In the genomic region with DNA sequence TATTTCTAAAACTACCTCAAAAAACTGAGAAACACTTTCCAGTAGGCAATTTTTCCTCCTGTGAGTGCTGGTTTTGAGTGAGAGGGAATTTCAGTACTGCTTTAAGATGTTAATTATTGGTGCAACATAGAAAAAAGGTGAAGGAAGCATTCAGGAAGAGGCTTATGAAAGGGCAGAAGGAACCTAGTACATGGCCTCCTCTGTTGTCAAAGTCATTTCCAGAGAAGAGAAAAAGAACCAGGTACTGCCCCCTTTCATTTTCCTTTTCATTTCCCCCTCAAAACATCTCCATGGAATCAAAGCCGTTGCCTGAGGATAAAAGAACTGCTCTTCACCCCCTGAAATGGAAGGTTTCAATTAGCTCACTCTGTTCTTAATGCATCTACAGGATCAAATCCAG, we compare ENCODE assay signal across 14 cellular contexts. TPM values are rescaled to one million over a fixed set of nuclear protein-coding genes. Genes with fewer than 3 reads are reported as not detected.
A peak's percentile ranks its signal among the peaks of the same experiment; 100 is the strongest.
DNase-seq lines count a peak whose midpoint lies in the region; ATAC-seq, FAIRE-seq and TF ChIP-seq lines count a peak whose summit lies in the region.
"Had no signal": no experiment of that assay in that cellular context is flagged by ENCODE, and none has a peak within 500 bp of the region (broad histone marks: within the 10 kb centered on the region; RNA-seq: fewer than 3 reads in every experiment).

No MANE protein-coding gene starts in this region.

- peak; percentile 53 for ATAC-seq in GM19351 (IDR thresholded peaks at IDR 0.05; ENCODE audit: unreplicated experiment)
- no peak for ATAC-seq in K562
- no peak for ATAC-seq in GM18873 (IDR thresholded peaks at IDR 0.05; ENCODE audit: low FRiP score, unreplicated experiment)
- ATAC-seq: CD8-positive, alpha-beta T cell; effector memory CD8-positive, alpha-beta T cell had no signal

- H3K9me3 ChIP-seq in GM23248 (ENCODE audit: low read depth): no peaks in the 10 kb centered on the region
- no peaks in the 10 kb centered on the region for H3K9me3 ChIP-seq in K562 (replicated peaks; ENCODE audit: control insufficient read depth, insufficient read depth, low read depth, low read length)
- H3K9me3 ChIP-seq in prostate gland: no peaks in the 10 kb centered on the region
- H3K9me3 ChIP-seq: pancreas had no signal

- H3K4me1 ChIP-seq in GM23248 (ENCODE audit: insufficient read depth): peaks cover 59% of the 10 kb centered on the region
- peaks cover 17 to 29% of the 10 kb centered on the region in 2 experiments; a peak in 4 of 5 replicates for H3K4me1 ChIP-seq in K562 (replicated peaks in 1 of 2; ENCODE audit: control insufficient read depth in 2 of 2, insufficient read depth in 2 of 2, low read length in 2 of 2)
- no peaks in the 10 kb centered on the region for H3K4me1 ChIP-seq in prostate gland (replicated peaks)
- H3K4me1 ChIP-seq: pancreas had no signal

- no peaks in the 10 kb centered on the region for H3K9me1 ChIP-seq in K562 (ENCODE audit: control insufficient read depth, insufficient read depth, low read length)

- no peaks in the 10 kb centered on the region for H4K20me1 ChIP-seq in GM23248 (ENCODE audit: insufficient read depth)
- H4K20me1 ChIP-seq in K562 (replicated peaks; ENCODE audit: control insufficient read depth, insufficient read depth, low read length): no peaks in the 10 kb centered on the region

- H3K27me3 ChIP-seq in GM23248 (replicated peaks; ENCODE audit: insufficient read depth): no peaks in the 10 kb centered on the region
- H3K27me3 ChIP-seq in K562 (ENCODE audit: control insufficient read depth in 2 of 2, insufficient read depth in 2 of 2, low read length in 2 of 2): no peaks in the 10 kb centered on the region
- H3K27me3 ChIP-seq in prostate gland (replicated peaks; ENCODE audit: insufficient read depth): no peaks in the 10 kb centered on the region
- H3K27me3 ChIP-seq: pancreas had no signal

- H3K27ac ChIP-seq in GM23248 (peak overlapping the region; percentile 52), K562 (ENCODE audit: extremely low read depth, low read depth, low read length) (no peak overlapping the region; the same call in 2 of the 3 replicates), prostate gland (peak overlapping the region; percentile 15 to 25)

- no peak overlapping the region for H3K4me2 ChIP-seq in GM23248 (ENCODE audit: unreplicated experiment)
- no peak overlapping the region for H3K4me2 ChIP-seq in K562 (ENCODE audit: insufficient read depth, low read length)

- POLR2A ChIA-PET in K562 (lab: Yijun Ruan, JAX): interaction anchor here (1.0 to 1.6 kb wide), 3 partner anchors 9 to 29 kb away, joined by 3 to 8 read pairs (median 3); no protein-coding TSS in a partner anchor

- in situ Hi-C loops in GM23248 (cut with MboI) (no loop called here), K562 (cut with MboI) (no loop called here)

- CTCF ChIA-PET in K562 (lab: Yijun Ruan, JAX; ENCODE audit: low intra/inter-chr PET ratio): no interaction called here

- H3K9me2 ChIP-seq in GM23248 (ENCODE audit: insufficient read depth): no peaks in the 10 kb centered on the region

- no peak for TF ChIP-seq RAD21 in K562 (CRISPR knock-in tag; conservative IDR thresholded peaks at IDR 0.05 in 1 of 2, IDR thresholded peaks at IDR 0.05 in 1 of 2)

- TF ChIP-seq POLR2A in K562 (conservative IDR thresholded peaks at IDR 0.05): no peak
- no peak for TF ChIP-seq POLR2A in prostate gland (IDR thresholded peaks at IDR 0.05)

- no peak overlapping the region for H3K4me3 ChIP-seq in GM23248
- H3K4me3 ChIP-seq in K562: no peak overlapping the region
- no peak overlapping the region for H3K4me3 ChIP-seq in prostate gland
- H3K4me3 ChIP-seq: pancreas had no signal

- intact Hi-C loops in K562 (cut with micrococcal nuclease): no loop called here
- intact Hi-C loops in prostate gland (cut with DNase I): no loop called here
- intact Hi-C loops in posterior vena cava (cut with DNase I): no loop called here

- no peak for DNase-seq in GM23248
- no peak for DNase-seq in K562 (ENCODE audit: extremely low read depth in 1 of 4, low spot score in 3 of 4)
- no peak for DNase-seq in prostate gland (ENCODE audit: low spot score)
- DNase-seq in NCI-H1092 treated with DMSO at 0.1 percent for 48 hours (lab: John Stamatoyannopoulos, UW): no peak
- no peak for DNase-seq in posterior vena cava (ENCODE audit: low spot score)
- DNase-seq in NCI-H2029 treated with DMSO at 0.1 percent for 48 hours (lab: John Stamatoyannopoulos, UW): no peak
- DNase-seq: activated CD8-positive, alpha-beta memory T cell treated with anti-CD3 and anti-CD28 coated beads, Interleukin-2, amount 50 U/mL, for 48 hours; CD8-positive, alpha-beta T cell; effector memory CD8-positive, alpha-beta T cell; pancreas had no signal

- WGBS in GM23248 (ENCODE audit: low coverage in 1 of 2, low lambda C conversion rate in 2 of 2, missing lambda C conversion rate in 2 of 2), 2 experiments: 19 to 24% methylated on average over 1 of the region's 1 CpG
- 100% methylated on average over 1 of the region's 1 CpG for WGBS in K562 (ENCODE audit: insufficient coverage, low coverage, missing lambda C conversion rate)
- 64% methylated on average over 1 of the region's 1 CpG for WGBS in prostate gland

- no peak overlapping the region for H3K9ac ChIP-seq in GM23248
- H3K9ac ChIP-seq in K562 (ENCODE audit: insufficient read depth in 1 of 2, low read depth in 2 of 2, low read length in 2 of 2): no peak overlapping the region

- TF ChIP-seq CTCF in K562 (IDR thresholded peaks at IDR 0.05 in 2 of 3, conservative IDR thresholded peaks at IDR 0.05 in 1 of 3; ENCODE audit: insufficient read depth in 2 of 3, low read depth in 1 of 3, low read length in 3 of 3) (no peak), prostate gland (IDR thresholded peaks at IDR 0.05) (no peak)

- FAIRE-seq in K562 (lab: Jason Lieb, UNC): no peak
- FAIRE-seq: pancreas, TTC549 had no signal

- H3K79me2 ChIP-seq in GM23248 (ENCODE audit: insufficient read depth): no peaks in the 10 kb centered on the region
- no peaks in the 10 kb centered on the region for H3K79me2 ChIP-seq in K562 (ENCODE audit: control insufficient read depth, insufficient read depth, low read length)

- no peak overlapping the region for H2AFZ ChIP-seq in GM23248
- no peak overlapping the region for H2AFZ ChIP-seq in K562 (ENCODE audit: low read depth, low read length)

- 0 out of 2 replicates have a peak, but pooled peaks cover 6% of the 10 kb centered on the region for H3K36me3 ChIP-seq in GM23248 (ENCODE audit: low read depth)
- peaks cover 51% of the 10 kb centered on the region for H3K36me3 ChIP-seq in K562 (ENCODE audit: control insufficient read depth, insufficient read depth, low read length)
- no peaks in the 10 kb centered on the region for H3K36me3 ChIP-seq in prostate gland
- H3K36me3 ChIP-seq: pancreas had no signal

- TF ChIP-seq EP300 in K562 (IDR thresholded peaks at IDR 0.05; ENCODE audit: low read length): no peak

- H3F3A ChIP-seq in GM23248 (ENCODE audit: insufficient read depth): peaks cover 32% of the 10 kb centered on the region

- no TSS peak for BruUV-seq in K562 (replicated peaks; lab: Mats Ljungman, UMichigan)

TF ChIP-seq in K562, 482 proteins besides CTCF, POLR2A, EP300 and RAD21 (continues in another document):
- TF ChIP-seq KLF1 (tag; IDR thresholded peaks at IDR 0.05) (no peak), KLF10 (CRISPR knock-in tag; IDR thresholded peaks at IDR 0.05) (no peak)

RNA-seq across cellular contexts. Expression of gene RARRES1, which starts 19.8 kb away (rescaled TPM):
- total RNA-seq in GM23248 (2014; rRNA removed; shearing (Covaris generic)): 1.3 and 1.7 TPM in 2 replicates
- polyA plus RNA-seq in GM23248 (2016; fragmentation: Nextera tagmentation; extraction: Ambion mirVana) (1.0 and 1.2 TPM in 2 replicates), K562 (2011; rRNA removed) (not detected in 2 replicates), K562 (2014; fragmentation: Illumina TruSeq; extraction: Trizol) (not detected in 2 replicates), K562 (2014; fragmentation: Nextera tagmentation; extraction: Ambion mirVana) (not detected), K562 (2014; rRNA removed) (not detected in 2 replicates)
- not detected in 2 replicates for total RNA-seq in K562 (2011; cell fraction: chromatin; rRNA removed; ENCODE audit: low replicate concordance)
- total RNA-seq in K562 (2011; cell fraction: nucleolus; rRNA removed): not detected in 2 replicates
- not detected in 2 replicates for total RNA-seq in K562 (2011; cell fraction: nucleoplasm; rRNA removed)
- total RNA-seq in K562 (2014; rRNA removed) (not detected in 2 replicates), K562 (2014; rRNA removed; fragmentation: Illumina TruSeq; extraction: Trizol) (not detected in 2 replicates), K562 (2015; rRNA removed; fragmentation: Illumina TruSeq; extraction: Trizol) (not detected in 2 replicates), K562 (2021) (not detected in 2 replicates), prostate gland (100 to 1,000 TPM in 1 of 2 donors, 10 to 100 TPM in 1; 67.9 to 138 TPM), posterior vena cava (100 to 1,000 TPM; 424 to 446 TPM)
- polyA plus RNA-seq in K562 (2011; cell fraction: cytosol; rRNA removed): not detected in 2 replicates
- polyA plus RNA-seq in K562 (2011; cell fraction: nucleus; rRNA removed): not detected in 2 replicates
- polyA plus RNA-seq in K562 (2012): not detected in 2 replicates
- polyA minus RNA-seq in K562 (2011; rRNA and poly(A)+ RNA removed): not detected in 2 replicates
- not detected in 2 replicates for polyA minus RNA-seq in K562 (2011; cell fraction: cytosol; rRNA and poly(A)+ RNA removed)
- polyA minus RNA-seq in K562 (2011; cell fraction: nucleus; rRNA and poly(A)+ RNA removed): not detected in 2 replicates
- total RNA-seq: CD8-positive, alpha-beta T cell had no signal

RNA-seq across cellular contexts. Expression of gene LXN, which starts 40.0 kb away (rescaled TPM):
- 28.7 and 34.9 TPM in 2 replicates for total RNA-seq in GM23248 (2014; rRNA removed; shearing (Covaris generic))
- polyA plus RNA-seq in GM23248 (2016; fragmentation: Nextera tagmentation; extraction: Ambion mirVana) (46.8 and 47.3 TPM in 2 replicates), K562 (2011; rRNA removed) (not detected in 2 replicates), K562 (2014; fragmentation: Illumina TruSeq; extraction: Trizol) (not detected in 2 replicates), K562 (2014; fragmentation: Nextera tagmentation; extraction: Ambion mirVana) (under 1 TPM in 1 of 2 experiments, not detected in 1; 0.08 TPM), K562 (2014; rRNA removed) (not detected in 2 replicates)
- not detected in 2 replicates for total RNA-seq in K562 (2011; cell fraction: chromatin; rRNA removed; ENCODE audit: low replicate concordance)
- total RNA-seq in K562 (2011; cell fraction: nucleolus; rRNA removed): not detected in 2 replicates
- not detected in 2 replicates for total RNA-seq in K562 (2011; cell fraction: nucleoplasm; rRNA removed)
- total RNA-seq in K562 (2014; rRNA removed) (not detected in 2 replicates), K562 (2014; rRNA removed; fragmentation: Illumina TruSeq; extraction: Trizol) (not detected in 2 replicates), K562 (2015; rRNA removed; fragmentation: Illumina TruSeq; extraction: Trizol) (not detected in 2 replicates), K562 (2021) (0.13 and 0.34 TPM in 2 replicates), prostate gland (10 to 100 TPM; 40.9 to 48.4 TPM), posterior vena cava (10 to 100 TPM; 42.2 to 59.3 TPM)
- not detected in 2 replicates for polyA plus RNA-seq in K562 (2011; cell fraction: cytosol; rRNA removed)
- not detected in 2 replicates for polyA plus RNA-seq in K562 (2011; cell fraction: nucleus; rRNA removed)
- polyA plus RNA-seq in K562 (2012): not detected in 2 replicates
- not detected in 2 replicates for polyA minus RNA-seq in K562 (2011; rRNA and poly(A)+ RNA removed)
- polyA minus RNA-seq in K562 (2011; cell fraction: cytosol; rRNA and poly(A)+ RNA removed): not detected in 2 replicates
- polyA minus RNA-seq in K562 (2011; cell fraction: nucleus; rRNA and poly(A)+ RNA removed): not detected in 2 replicates
- total RNA-seq: LHCN-M2 had no signal

Comparison
In these comparisons a context has a peak if more than half of its experiments do, and no peak if none do; other contexts are left out.
1. RNA of gene RARRES1, which starts 19.8 kb away (total RNA-seq): 424 to 446 TPM in posterior vena cava and 67.9 to 138 TPM in prostate gland; 1.3 to 1.7 TPM in GM23248 and not detected in K562; every median in the first group is over 10 times any median in the second.
2. RNA of gene LXN, which starts 40.0 kb away (total RNA-seq): 42.2 to 59.3 TPM in posterior vena cava, 40.9 to 48.4 TPM in prostate gland and 28.7 to 34.9 TPM in GM23248; 0.13 to 0.34 TPM in K562; every median in the first group is over 10 times any median in the second.